Comparison of ENCODE assay signal across 25 cellular contexts in genomic region chr21:17083084-17083483, GRCh38.
"Had no signal": no experiment of that assay in that cellular context is flagged by ENCODE, and none has a peak within 500 bp of the region (broad histone marks: within the 10 kb centered on the region; RNA-seq: fewer than 3 reads in every experiment).

No MANE protein-coding gene starts in this region.

- H3K27me3 Mint-ChIP-seq: T-helper 17 cell had no signal

- H3K27ac ChIP-seq: breast epithelium, SJCRH30 had no signal

- H3K36me3 ChIP-seq: breast epithelium, SJCRH30 had no signal

- DNase-seq: activated CD4-positive, alpha-beta T cell treated with anti-CD3 and anti-CD28 coated beads for 48 hours; activated CD4-positive, alpha-beta T cell treated with anti-CD3 and anti-CD28 coated beads, Interleukin-2, amount 50 U/mL, for 4 hours; activated CD4-positive, CD25-positive, alpha-beta regulatory T cell treated with anti-CD3 and anti-CD28 coated beads, Interleukin-2, amount 50 U/mL, for 72 hours; activated CD8-positive, alpha-beta memory T cell treated with anti-CD3 and anti-CD28 coated beads, Interleukin-2, amount 50 U/mL, for 48 hours; activated CD8-positive, alpha-beta T cell treated with anti-CD3 and anti-CD28 coated beads, Interleukin-2, amount 10 ng/mL, durations not matched to agents 7 days and 5 days; activated T-cell treated with anti-CD3 and anti-CD28 coated beads, Interleukin-2, amount 50 U/mL, for 1 hour; aorta; caudate nucleus; Karpas-422; MM.1S; NCI-H1105; NCI-H1436; NCI-H1694 treated with DMSO at 0.1 percent for 48 hours; NCI-H2081; NCI-H226; NCI-H69; RPMI8226; SJCRH30; T-helper 17 cell; T-helper 9 cell had no signal

- ATAC-seq: activated CD8-positive, alpha-beta T cell treated with anti-CD3 and anti-CD28 coated beads, Interleukin-2, amount 10 ng/mL, durations not matched to agents 7 days and 5 days; K562; Right ventricle myocardium inferior; T-helper 17 cell; WTC11 had no signal

- H3K4me3 Mint-ChIP-seq: activated CD8-positive, alpha-beta T cell treated with anti-CD3 and anti-CD28 coated beads, Interleukin-2, amount 10 ng/mL, durations not matched to agents 7 days and 5 days; activated naive CD4-positive, alpha-beta T cell treated with anti-CD3 and anti-CD28 coated beads, Interleukin-2, amount 50 U/mL, for 24 hours; T-helper 17 cell; WTC11 had no signal

- H3K4me1 ChIP-seq: breast epithelium, SJCRH30 had no signal

- H3K36me3 Mint-ChIP-seq: activated naive CD4-positive, alpha-beta T cell treated with anti-CD3 and anti-CD28 coated beads, Interleukin-2, amount 50 U/mL, for 24 hours; WTC11 had no signal

- H3K4me3 ChIP-seq: breast epithelium, K562, SJCRH30 had no signal

- H3K4me1 Mint-ChIP-seq: activated naive CD4-positive, alpha-beta T cell treated with anti-CD3 and anti-CD28 coated beads, Interleukin-2, amount 50 U/mL, for 24 hours; T-helper 17 cell had no signal

- H3K27ac Mint-ChIP-seq: activated CD8-positive, alpha-beta T cell treated with anti-CD3 and anti-CD28 coated beads, Interleukin-2, amount 10 ng/mL, durations not matched to agents 7 days and 5 days; activated naive CD4-positive, alpha-beta T cell treated with anti-CD3 and anti-CD28 coated beads, Interleukin-2, amount 50 U/mL, for 24 hours; T-helper 17 cell; WTC11 had no signal

- H3K27me3 ChIP-seq: breast epithelium, SJCRH30 had no signal
